ENCODE assay signal across 2 cellular contexts in genomic region chr3:15325228-15325627, GRCh38.
TF ChIP-seq lines count a peak whose summit lies in the region.

No MANE protein-coding gene starts in this region.

TF ChIP-seq in liver, 16 proteins besides CTCF, POLR2A, EP300 and RAD21:
- no peak for TF ChIP-seq ATF3 (IDR thresholded peaks at IDR 0.05)

TF ChIP-seq in HepG2, 621 proteins besides CTCF, POLR2A, EP300 and RAD21 (continued from another document):
- no peak for TF ChIP-seq RNF2 (conservative IDR thresholded peaks at IDR 0.05; ENCODE audit: low read depth)
- no peak for TF ChIP-seq ZNF616 (CRISPR knock-in tag; IDR thresholded peaks at IDR 0.05; ENCODE audit: low read depth)
- TF ChIP-seq ZNF570 (CRISPR knock-in tag; IDR thresholded peaks at IDR 0.05; ENCODE audit: borderline replicate concordance) = no peak
- TF ChIP-seq RARA (CRISPR knock-in tag; IDR thresholded peaks at IDR 0.05) = no peak
- no peak for TF ChIP-seq ZNF234 (CRISPR knock-in tag; conservative IDR thresholded peaks at IDR 0.05)
- TF ChIP-seq HMGA1 (CRISPR knock-in tag; conservative IDR thresholded peaks at IDR 0.05) = no peak
- no peak for TF ChIP-seq ZNF672 (CRISPR knock-in tag; IDR thresholded peaks at IDR 0.05)
